14 cellular contexts compared by ENCODE assay signal in genomic region chr6:42278131-42278853, GRCh38.
DNase-seq lines count a peak whose midpoint lies in the region; TF ChIP-seq lines count a peak whose summit lies in the region.
"Had no signal": no experiment of that assay in that cellular context is flagged by ENCODE, and none has a peak within 500 bp of the region (broad histone marks: within the 10 kb centered on the region; RNA-seq: fewer than 3 reads in every experiment).

No MANE protein-coding gene starts in this region.

- H3K27me3 Mint-ChIP-seq in endodermal cell (ENCODE audit: insufficient read depth), result no peaks in the 10 kb centered on the region
- no peaks in the 10 kb centered on the region for H3K27me3 Mint-ChIP-seq in CD14-positive monocyte (ENCODE audit: low read depth in 3 of 3)

- peak; percentile 49 for DNase-seq in activated gamma-delta T cell treated with Interleukin-2 at 50 U/mL for 16 hours
- DNase-seq in activated gamma-delta T cell (lab: John Stamatoyannopoulos, UW), result no peak
- DNase-seq in SW480 (ENCODE audit: low spot score), result peak; percentile 24
- peak; percentile 38 for DNase-seq in endodermal cell
- no peak for DNase-seq in AG20443 (ENCODE audit: low spot score)
- DNase-seq in GDM1 (lab: John Stamatoyannopoulos, UW), result no peak
- no peak for DNase-seq in CD14-positive monocyte (ENCODE audit: low spot score)
- DNase-seq: Karpas-422, kidney glomerular epithelial cell, NCI-H187 treated with DMSO at 0.1 percent for 48 hours, NCI-H526 treated with DMSO at 0.1 percent for 48 hours, upper lobe of left lung had no signal

- H3K4me3 Mint-ChIP-seq in endodermal cell, result no peak overlapping the region
- H3K4me3 Mint-ChIP-seq in CD14-positive monocyte, result no peak overlapping the region

- 91 to 100% methylated on average over 2 to 7 of the region's 7 CpGs for WGBS in endodermal cell (ENCODE audit: insufficient coverage in 1 of 2, insufficient read length in 1 of 2), 2 experiments
- WGBS in thymus, result 36% methylated on average over 7 of the region's 7 CpGs

- H3K9me3 Mint-ChIP-seq in endodermal cell (peaks cover 12% of the 10 kb centered on the region), CD14-positive monocyte (peaks cover 2 to 6% (median 4%) of the 10 kb centered on the region in 7 donors)

- H3K4me1 Mint-ChIP-seq in endodermal cell (peaks cover 29% of the 10 kb centered on the region), CD14-positive monocyte (peaks cover 44% of the 10 kb centered on the region)

- H3K4me1 ChIP-seq in endodermal cell (ENCODE audit: control insufficient read depth, insufficient read depth, low read length), result peaks cover 17% of the 10 kb centered on the region
- H3K4me1 ChIP-seq in thymus (ENCODE audit: control insufficient read depth, insufficient read depth, low read length), result peaks cover 35% of the 10 kb centered on the region

- H3K4me3 ChIP-seq in endodermal cell (ENCODE audit: low read length), result no peak overlapping the region
- no peak overlapping the region for H3K4me3 ChIP-seq in thymus (ENCODE audit: low read length)
- H3K4me3 ChIP-seq: GM23248, upper lobe of left lung had no signal

- no peak overlapping the region for H3K9ac ChIP-seq in endodermal cell (ENCODE audit: extremely low read depth, low read length, poor library complexity, severe bottlenecking)
- H3K9ac ChIP-seq: GM23248 had no signal

- intact Hi-C loops in CD14-positive monocyte (cut with micrococcal nuclease), result no loop called here

- no peak for TF ChIP-seq CTCF in endodermal cell (conservative IDR thresholded peaks at IDR 0.05)
- no peak for TF ChIP-seq CTCF in CD14-positive monocyte (IDR thresholded peaks at IDR 0.05)

- H3K27me3 ChIP-seq in endodermal cell (ENCODE audit: control insufficient read depth, insufficient read depth, low read length, poor library complexity, severe bottlenecking), result no peaks in the 10 kb centered on the region
- no peaks in the 10 kb centered on the region for H3K27me3 ChIP-seq in thymus (ENCODE audit: control insufficient read depth, insufficient read depth)
- H3K27me3 ChIP-seq: upper lobe of left lung had no signal

- H3K36me3 Mint-ChIP-seq in endodermal cell (ENCODE audit: low read depth) (peaks cover 3% of the 10 kb centered on the region), CD14-positive monocyte (peaks cover 15 to 44% of the 10 kb centered on the region in 2 donors)

- H3K27ac Mint-ChIP-seq in endodermal cell, result no peak overlapping the region
- H3K27ac Mint-ChIP-seq in CD14-positive monocyte, result peak overlapping the region in 3 of 7 donors; percentile 19 to 80 (median 58)

- peaks cover 7% of the 10 kb centered on the region for H3K9me3 ChIP-seq in endodermal cell (ENCODE audit: control insufficient read depth, low read length)
- H3K9me3 ChIP-seq in thymus (ENCODE audit: control insufficient read depth), result no peaks in the 10 kb centered on the region
- H3K9me3 ChIP-seq: upper lobe of left lung had no signal

- no peaks in the 10 kb centered on the region for H3K36me3 ChIP-seq in endodermal cell (ENCODE audit: control insufficient read depth, insufficient read depth, low read length)
- H3K36me3 ChIP-seq in thymus (ENCODE audit: control insufficient read depth, insufficient read depth), result peaks cover 4% of the 10 kb centered on the region
- H3K36me3 ChIP-seq: upper lobe of left lung had no signal

- H3K27ac ChIP-seq in endodermal cell (ENCODE audit: low read depth, low read length) (no peak overlapping the region), thymus (ENCODE audit: low read depth) (peak overlapping the region; percentile 67)
- H3K27ac ChIP-seq: GM23248 had no signal

Comparison
In these comparisons a context has a peak if more than half of its experiments do, and no peak if none do; other contexts are left out.
1. DNase-seq: peak in activated gamma-delta T cell treated with Interleukin-2 at 50 U/mL for 16 hours (single experiment), SW480 (single experiment) and endodermal cell (single experiment); none in activated gamma-delta T cell (single experiment), AG20443 (single experiment), GDM1 (single experiment) and CD14-positive monocyte (single experiment).